In the genomic region with DNA sequence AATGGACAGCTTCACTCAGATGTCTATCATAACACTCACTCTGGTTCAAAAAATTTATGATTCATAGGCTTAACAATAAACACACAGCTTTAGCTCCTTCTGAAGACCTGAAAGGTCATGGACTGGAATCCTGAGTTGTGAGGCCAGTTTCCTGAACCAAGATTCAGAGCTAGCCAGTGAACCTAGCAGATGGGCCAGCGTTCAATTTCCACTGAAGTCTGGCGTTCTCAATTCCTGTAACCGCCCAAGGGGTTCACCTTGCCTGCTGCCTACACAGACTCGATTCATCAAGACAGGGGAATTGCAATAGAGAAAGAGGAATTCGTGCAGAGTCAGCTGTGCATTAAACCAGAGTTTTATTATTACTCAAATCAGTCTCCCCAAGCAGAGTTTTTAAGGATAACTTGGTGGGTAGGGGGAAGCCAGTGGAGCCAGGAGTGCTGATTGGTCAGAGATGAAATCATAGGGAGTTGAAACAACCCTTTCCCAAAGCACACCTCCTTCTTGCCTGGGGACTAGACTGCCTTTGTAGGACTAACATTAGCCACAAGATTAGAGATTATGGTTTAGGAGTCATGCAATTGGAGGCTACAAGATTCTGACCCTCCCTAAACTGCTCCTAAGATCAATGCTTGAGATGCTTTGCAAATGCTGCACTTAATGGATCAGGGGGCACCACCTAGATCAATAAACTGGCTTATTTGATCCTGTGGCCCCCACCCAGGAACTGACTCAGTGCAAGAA, we compare ENCODE assay signal across 16 cellular contexts.
"Had no signal": no experiment of that assay in that cellular context is flagged by ENCODE, and none has a peak within 500 bp of the region (broad histone marks: within the 10 kb centered on the region; RNA-seq: fewer than 3 reads in every experiment).

No MANE protein-coding gene starts in this region.

- H3K27me3 ChIP-seq: tibial artery had no signal

- DNase-seq: activated CD4-positive, alpha-beta T cell treated with anti-CD3 and anti-CD28 coated beads, Interleukin-2, amount 10 ng/mL, durations not matched to agents 7 days and 5 days; activated CD4-positive, CD25-positive, alpha-beta regulatory T cell; activated CD8-positive, alpha-beta memory T cell treated with anti-CD3 and anti-CD28 coated beads for 24 hours; activated T-cell treated with anti-CD3 and anti-CD28 coated beads for 4 hours; amniotic stem cell; foreskin melanocyte; heart right ventricle; posterior cingulate gyrus; right cardiac atrium; T-helper 2 cell; tibial artery had no signal

- H3K27me3 Mint-ChIP-seq: activated CD4-positive, alpha-beta T cell treated with anti-CD3 and anti-CD28 coated beads, Interleukin-2, amount 10 ng/mL, durations not matched to agents 7 days and 5 days; activated naive CD4-positive, alpha-beta T cell treated with anti-CD3 and anti-CD28 coated beads, Interleukin-2, amount 50 U/mL, for 24 hours had no signal

- H3K9me3 ChIP-seq: tibial artery had no signal

- H3K36me3 Mint-ChIP-seq: activated naive CD4-positive, alpha-beta T cell treated with anti-CD3 and anti-CD28 coated beads, Interleukin-2, amount 50 U/mL, for 24 hours; stimulated activated effector memory CD8-positive, alpha-beta T cell treated with anti-CD3 and anti-CD28 coated beads, Interleukin-12 subunit alpha, Interleukin-12 subunit beta, amount 100 ng/mL, for 72 hours had no signal

- ATAC-seq: heart right ventricle; right cardiac atrium; stimulated activated effector memory CD8-positive, alpha-beta T cell treated with anti-CD3 and anti-CD28 coated beads, Interleukin-12 subunit alpha, Interleukin-12 subunit beta, amount 100 ng/mL, for 72 hours had no signal

- H3K4me1 Mint-ChIP-seq: activated CD4-positive, alpha-beta T cell treated with anti-CD3 and anti-CD28 coated beads, Interleukin-2, amount 10 ng/mL, durations not matched to agents 7 days and 5 days; activated naive CD4-positive, alpha-beta T cell treated with anti-CD3 and anti-CD28 coated beads, Interleukin-2, amount 50 U/mL, for 24 hours; stimulated activated effector memory CD8-positive, alpha-beta T cell treated with anti-CD3 and anti-CD28 coated beads, Interleukin-12 subunit alpha, Interleukin-12 subunit beta, amount 100 ng/mL, for 72 hours had no signal

- H3K4me1 ChIP-seq: heart right ventricle, tibial artery had no signal

- H3K4me3 ChIP-seq: heart right ventricle, tibial artery had no signal

- FAIRE-seq: keratinocyte, TTC549 had no signal

- H3K27ac ChIP-seq: heart right ventricle, tibial artery had no signal

- H3K9me3 Mint-ChIP-seq: activated CD4-positive, alpha-beta T cell treated with anti-CD3 and anti-CD28 coated beads, Interleukin-2, amount 10 ng/mL, durations not matched to agents 7 days and 5 days; activated naive CD4-positive, alpha-beta T cell treated with anti-CD3 and anti-CD28 coated beads, Interleukin-2, amount 50 U/mL, for 24 hours; activated T-helper 2 cell treated with anti-CD3 and anti-CD28 coated beads, Interferon-gamma antibody, Interleukin-2, Interleukin-4, amounts not matched to agents 10 μg/mL and 5 μg/mL and 100 μg/mL, durations not matched to agents 14 hours and 24 hours and 36 hours; stimulated activated effector memory CD8-positive, alpha-beta T cell treated with anti-CD3 and anti-CD28 coated beads, Interleukin-12 subunit alpha, Interleukin-12 subunit beta, amount 100 ng/mL, for 72 hours had no signal

- H3K27ac Mint-ChIP-seq: activated CD4-positive, alpha-beta T cell treated with anti-CD3 and anti-CD28 coated beads, Interleukin-2, amount 10 ng/mL, durations not matched to agents 7 days and 5 days; activated naive CD4-positive, alpha-beta T cell treated with anti-CD3 and anti-CD28 coated beads, Interleukin-2, amount 50 U/mL, for 24 hours; activated T-helper 2 cell treated with anti-CD3 and anti-CD28 coated beads, Interferon-gamma antibody, Interleukin-2, Interleukin-4, amounts not matched to agents 10 μg/mL and 5 μg/mL and 100 μg/mL, durations not matched to agents 14 hours and 24 hours and 36 hours; stimulated activated effector memory CD8-positive, alpha-beta T cell treated with anti-CD3 and anti-CD28 coated beads, Interleukin-12 subunit alpha, Interleukin-12 subunit beta, amount 100 ng/mL, for 72 hours had no signal

- H3K4me3 Mint-ChIP-seq: activated CD4-positive, alpha-beta T cell treated with anti-CD3 and anti-CD28 coated beads, Interleukin-2, amount 10 ng/mL, durations not matched to agents 7 days and 5 days; activated naive CD4-positive, alpha-beta T cell treated with anti-CD3 and anti-CD28 coated beads, Interleukin-2, amount 50 U/mL, for 24 hours; stimulated activated effector memory CD8-positive, alpha-beta T cell treated with anti-CD3 and anti-CD28 coated beads, Interleukin-12 subunit alpha, Interleukin-12 subunit beta, amount 100 ng/mL, for 72 hours had no signal

- H3K36me3 ChIP-seq: heart right ventricle, tibial artery had no signal
